Comparison of ENCODE assay signal across 1 cellular context in genomic region chr7:133602291-133602690, GRCh38.
TF ChIP-seq lines count a peak whose summit lies in the region.

No MANE protein-coding gene starts in this region.

TF ChIP-seq in SK-N-SH, 30 proteins besides CTCF, POLR2A, EP300 and RAD21 (continued from another document):
- TF ChIP-seq NFIC (IDR thresholded peaks at IDR 0.05; ENCODE audit: borderline replicate concordance) (peak; percentile 46; the same call in 1 of the 2 replicates), TCF12 (IDR thresholded peaks at IDR 0.05) (no peak), USF2 (IDR thresholded peaks at IDR 0.05; ENCODE audit: borderline replicate concordance, low read depth, low read length) (no peak)
- TF ChIP-seq, protein P1, sequence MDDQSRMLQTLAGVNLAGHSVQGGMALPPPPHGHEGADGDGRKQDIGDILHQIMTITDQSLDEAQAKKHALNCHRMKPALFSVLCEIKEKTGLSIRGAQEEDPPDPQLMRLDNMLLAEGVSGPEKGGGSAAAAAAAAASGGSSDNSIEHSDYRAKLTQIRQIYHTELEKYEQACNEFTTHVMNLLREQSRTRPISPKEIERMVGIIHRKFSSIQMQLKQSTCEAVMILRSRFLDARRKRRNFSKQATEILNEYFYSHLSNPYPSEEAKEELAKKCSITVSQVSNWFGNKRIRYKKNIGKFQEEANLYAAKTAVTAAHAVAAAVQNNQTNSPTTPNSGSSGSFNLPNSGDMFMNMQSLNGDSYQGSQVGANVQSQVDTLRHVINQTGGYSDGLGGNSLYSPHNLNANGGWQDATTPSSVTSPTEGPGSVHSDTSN (IDR thresholded peaks at IDR 0.05): 0 out of 2 replicates have a peak, but pooled peaks have one; percentile 15
